ENCODE assay signal across 19 cellular contexts in the genomic region with DNA sequence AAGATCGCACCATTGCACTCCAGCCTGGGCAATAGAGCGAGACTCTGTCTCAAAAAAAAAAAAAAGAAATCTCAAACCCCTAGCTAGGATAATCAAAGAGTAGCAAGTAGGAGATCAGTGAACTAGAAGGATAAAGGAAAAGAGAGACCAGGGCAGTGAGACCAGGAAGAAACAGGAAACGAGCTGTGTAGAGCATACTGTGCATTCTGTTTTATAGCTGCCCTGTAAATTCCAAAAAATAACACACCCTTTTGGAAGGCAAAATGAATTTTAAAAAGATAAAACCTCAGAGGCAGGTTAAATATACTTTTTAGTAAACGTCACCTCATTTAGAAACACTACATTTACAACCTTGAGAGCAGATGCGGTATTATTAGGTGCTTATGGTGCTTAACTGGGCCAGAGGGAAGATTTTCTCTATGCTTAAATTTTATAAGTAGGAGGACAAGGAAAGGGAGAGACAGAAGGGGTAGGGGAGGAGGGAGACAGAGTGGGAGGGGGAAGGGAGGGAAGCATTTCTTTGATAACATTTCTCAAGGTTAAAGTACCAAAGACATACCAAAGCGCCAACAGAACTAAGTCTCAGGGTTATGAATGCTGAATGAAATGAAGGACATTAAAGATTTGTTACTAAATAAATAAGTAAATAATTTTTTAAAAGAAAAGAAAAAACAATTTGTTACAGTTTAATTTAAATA. TPM values are rescaled to one million over a fixed set of nuclear protein-coding genes. Genes with fewer than 3 reads are reported as not detected.
DNase-seq lines count a peak whose midpoint lies in the region; FAIRE-seq and TF ChIP-seq lines count a peak whose summit lies in the region.
"Had no signal": no experiment of that assay in that cellular context is flagged by ENCODE, and none has a peak within 500 bp of the region (broad histone marks: within the 10 kb centered on the region; RNA-seq: fewer than 3 reads in every experiment).

No MANE protein-coding gene starts in this region.

- no peaks in the 10 kb centered on the region for H3K9me1 ChIP-seq in endothelial cell of umbilical vein (replicated peaks; ENCODE audit: control insufficient read depth, extremely low read depth, insufficient read depth, low read length)

- peaks cover 31% of the 10 kb centered on the region for H3F3A ChIP-seq in PC-9 (ENCODE audit: insufficient read depth, low read depth)

- H3K79me2 ChIP-seq in PC-9 (ENCODE audit: low read depth) (peaks cover 25% of the 10 kb centered on the region), endothelial cell of umbilical vein (ENCODE audit: control insufficient read depth, insufficient read depth, low read length) (peaks cover 50% of the 10 kb centered on the region)

- no TSS peak for BruUV-seq in PC-9 (replicated peaks; lab: Mats Ljungman, UMichigan)
- no TSS peak for BruUV-seq in endothelial cell of umbilical vein (replicated peaks; lab: Mats Ljungman, UMichigan)

- H3K36me3 ChIP-seq in PC-9 (ENCODE audit: low read depth) (peaks cover 21% of the 10 kb centered on the region), endothelial cell of umbilical vein (ENCODE audit: control insufficient read depth in 2 of 2, extremely low read depth in 1 of 2, insufficient read depth in 2 of 2, low read length in 2 of 2) (no peaks in the 10 kb centered on the region)

- H2AFZ ChIP-seq in PC-9 (no peak overlapping the region), endothelial cell of umbilical vein (ENCODE audit: low read depth, low read length) (no peak overlapping the region)

- H4K20me1 ChIP-seq in PC-9 (ENCODE audit: insufficient read depth), result no peaks in the 10 kb centered on the region
- no peaks in the 10 kb centered on the region for H4K20me1 ChIP-seq in endothelial cell of umbilical vein (replicated peaks; ENCODE audit: control insufficient read depth, extremely low read depth, insufficient read depth, low read length)

- CTCF ChIA-PET in PC-9 (lab: Charles Lee) (no interaction called here), endothelial cell of umbilical vein (lab: Charles Lee) (interaction anchor here (0.7 to 2.8 kb wide), 6 partner anchors 11 to 96 kb away, joined by 3 to 19 read pairs (median 8); no protein-coding TSS in a partner anchor)

- H3K27me3 ChIP-seq in PC-9 (ENCODE audit: insufficient read depth, low read depth) (no peaks in the 10 kb centered on the region), endothelial cell of umbilical vein (ENCODE audit: control insufficient read depth in 2 of 2, insufficient read depth in 2 of 2, low read length in 2 of 2) (no peaks in the 10 kb centered on the region)
- H3K27me3 ChIP-seq: ascending aorta, esophagus muscularis mucosa had no signal

- TF ChIP-seq CTCF in PC-9 (conservative IDR thresholded peaks at IDR 0.05) (no peak), endothelial cell of umbilical vein (IDR thresholded peaks at IDR 0.05; ENCODE audit: extremely low read depth in 1 of 2, insufficient read depth in 1 of 2, low read depth in 1 of 2, low read length in 2 of 2) (no peak), retinal pigment epithelial cell (conservative IDR thresholded peaks at IDR 0.05; ENCODE audit: low read depth, low read length) (no peak)

- POLR2A ChIA-PET in PC-9 (lab: Charles Lee; ENCODE audit: unreplicated experiment), result interaction anchor here (0.5 kb wide), 1 partner anchor 41 kb away, joined by 3 read pairs; no protein-coding TSS in a partner anchor
- POLR2A ChIA-PET in endothelial cell of umbilical vein (lab: Charles Lee), result interaction anchor here (1.1 to 1.7 kb wide), 3 partner anchors 11 to 211 kb away, joined by 3 to 6 read pairs (median 4); no protein-coding TSS in a partner anchor

- H3K4me3 ChIP-seq in PC-9 (no peak overlapping the region), endothelial cell of umbilical vein (replicated peaks in 1 of 3; ENCODE audit: insufficient read depth in 1 of 3, low read depth in 1 of 3, low read length in 3 of 3) (peak overlapping the region in 1 of 3 experiments; percentile 29), retinal pigment epithelial cell (ENCODE audit: low read length) (peak overlapping the region; percentile 35)
- H3K4me3 ChIP-seq: ascending aorta, esophagus muscularis mucosa, GM12878 had no signal

- no peak for FAIRE-seq in endothelial cell of umbilical vein (lab: Jason Lieb, UNC)
- FAIRE-seq: GM12878 had no signal

- dilution Hi-C loops in endothelial cell of umbilical vein (cut with MboI; ENCODE audit: extremely low pct_ligation_motif_present, low sequenced_read_pairs), result no loop called here

- peak; percentile 61 for DNase-seq in EH (ENCODE audit: low read depth)
- DNase-seq in PC-9, result no peak
- peak; percentile 59 for DNase-seq in endothelial cell of umbilical vein (ENCODE audit: low read depth, low spot score)
- DNase-seq in retinal pigment epithelial cell (ENCODE audit: low read depth), result no peak
- DNase-seq in iPS-NIHi11 (ENCODE audit: low spot score), result no peak
- no peak for DNase-seq in activated T-cell treated with anti-CD3 and anti-CD28 coated beads, Interleukin-2, amount 50 U/mL, for 1 hour
- DNase-seq in NCI-H2107 treated with DMSO at 0.1 percent for 48 hours (lab: John Stamatoyannopoulos, UW; ENCODE audit: unreplicated experiment), result no peak
- DNase-seq in posterior vena cava (ENCODE audit: low spot score), result no peak
- DNase-seq: activated CD4-positive, alpha-beta T cell treated with anti-CD3 and anti-CD28 coated beads for 4 hours; COR-L47; cortex of kidney; head of caudate nucleus; MM.1S; NCI-H187; NCI-H510A treated with DMSO at 0.1 percent for 48 hours; stimulated activated naive CD4-positive, alpha-beta T cell treated with Interleukin-2 at 50 U/mL for 16 hours had no signal

- no peak for TF ChIP-seq POLR2A in endothelial cell of umbilical vein (IDR thresholded peaks at IDR 0.05; ENCODE audit: low read depth, low read length)

- peaks cover 54% of the 10 kb centered on the region for H3K4me1 ChIP-seq in PC-9 (replicated peaks; ENCODE audit: insufficient read depth)
- peaks cover 92% of the 10 kb centered on the region for H3K4me1 ChIP-seq in endothelial cell of umbilical vein (ENCODE audit: control insufficient read depth, extremely low read depth, insufficient read depth, low read length)

- H3K9me2 ChIP-seq in PC-9 (ENCODE audit: insufficient read depth), result no peaks in the 10 kb centered on the region

- H3K9ac ChIP-seq in endothelial cell of umbilical vein (replicated peaks; ENCODE audit: extremely low read depth, insufficient read depth, low read length), result peak overlapping the region; percentile 95

- H3K27ac ChIP-seq in PC-9 (peak overlapping the region; percentile 69), endothelial cell of umbilical vein (ENCODE audit: insufficient read depth, low read depth, low read length) (peak overlapping the region; percentile 98)

- no peak overlapping the region for H3K4me2 ChIP-seq in PC-9
- H3K4me2 ChIP-seq in endothelial cell of umbilical vein (ENCODE audit: insufficient read depth, low read length), result peak overlapping the region; percentile 73

- H3K9me3 ChIP-seq in PC-9 (ENCODE audit: insufficient read depth, low read depth) (no peaks in the 10 kb centered on the region), endothelial cell of umbilical vein (replicated peaks; ENCODE audit: control insufficient read depth, insufficient read depth, low read length) (no peaks in the 10 kb centered on the region)
- H3K9me3 ChIP-seq: ascending aorta, esophagus muscularis mucosa had no signal

- intact Hi-C loops in PC-9 (cut with micrococcal nuclease; ENCODE audit: unreplicated experiment), result no loop called here
- intact Hi-C loops in endothelial cell of umbilical vein (cut with micrococcal nuclease), result loop anchor here (1.0 to 10.0 kb wide), 9 partner anchors 19 to 595 kb away; a partner anchor contains a TSS
- intact Hi-C loops in posterior vena cava (cut with DNase I), result no loop called here

TF ChIP-seq in endothelial cell of umbilical vein, 7 proteins besides CTCF, POLR2A, EP300 and RAD21:
- TF ChIP-seq EZH2 (IDR thresholded peaks at IDR 0.05; ENCODE audit: borderline replicate concordance, low read depth, low read length, severe bottlenecking), result no peak
- no peak for TF ChIP-seq JUN (IDR thresholded peaks at IDR 0.05; ENCODE audit: borderline replicate concordance, insufficient read depth, insufficient read length, low read depth)
- TF ChIP-seq MYC (IDR thresholded peaks at IDR 0.05; ENCODE audit: low read depth, low read length), result no peak
- TF ChIP-seq, protein P1, sequence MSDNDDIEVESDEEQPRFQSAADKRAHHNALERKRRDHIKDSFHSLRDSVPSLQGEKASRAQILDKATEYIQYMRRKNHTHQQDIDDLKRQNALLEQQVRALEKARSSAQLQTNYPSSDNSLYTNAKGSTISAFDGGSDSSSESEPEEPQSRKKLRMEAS (IDR thresholded peaks at IDR 0.05; ENCODE audit: insufficient read depth, insufficient read length), result no peak
- no peak for TF ChIP-seq POLR2AphosphoS5 (IDR thresholded peaks at IDR 0.05; ENCODE audit: insufficient read depth, low read depth, low read length)
- no peak for TF ChIP-seq GATA2 (IDR thresholded peaks at IDR 0.05; ENCODE audit: insufficient read depth, insufficient read length, low read depth, low read length)

RNA-seq across cellular contexts. Expression of a gene that starts 30.1 kb away (rescaled TPM):
- total RNA-seq in PC-9 (2021), result 33.9 and 36.1 TPM in 2 replicates
- total RNA-seq in endothelial cell of umbilical vein, result 72.4 and 73.5 TPM in 2 replicates
- 28.1 and 41.2 TPM in 2 replicates for polyA plus RNA-seq in endothelial cell of umbilical vein
- polyA plus RNA-seq in endothelial cell of umbilical vein (2011; cell fraction: cytosol; rRNA removed), result 44.1 and 46.1 TPM in 2 replicates
- polyA plus RNA-seq in endothelial cell of umbilical vein (2011; cell fraction: nucleus; rRNA removed), result 42.3 and 62.0 TPM in 2 replicates
- 134 and 161 TPM in 2 replicates for polyA plus RNA-seq in endothelial cell of umbilical vein (2012)
- polyA minus RNA-seq in endothelial cell of umbilical vein, result 24.7 and 28.9 TPM in 2 replicates
- 6.8 TPM for polyA minus RNA-seq in endothelial cell of umbilical vein (2011; cell fraction: cytosol; rRNA and poly(A)+ RNA removed)
- polyA minus RNA-seq in endothelial cell of umbilical vein (2011; cell fraction: nucleus; rRNA and poly(A)+ RNA removed), result 61.0 and 82.1 TPM in 2 replicates
- total RNA-seq in posterior vena cava, result 10 to 100 TPM; 63.6 to 83.3 TPM

Comparison
In these comparisons a context has a peak if more than half of its experiments do, and no peak if none do; other contexts are left out.
1. DNase-seq: peak in EH (single experiment) and endothelial cell of umbilical vein (single experiment); none in PC-9 (0 of 2), retinal pigment epithelial cell (single experiment), iPS-NIHi11 (single experiment), activated T-cell treated with anti-CD3 and anti-CD28 coated beads, Interleukin-2, amount 50 U/mL, for 1 hour (single experiment), NCI-H2107 treated with DMSO at 0.1 percent for 48 hours (single experiment) and posterior vena cava (single experiment).